In the genomic region with DNA sequence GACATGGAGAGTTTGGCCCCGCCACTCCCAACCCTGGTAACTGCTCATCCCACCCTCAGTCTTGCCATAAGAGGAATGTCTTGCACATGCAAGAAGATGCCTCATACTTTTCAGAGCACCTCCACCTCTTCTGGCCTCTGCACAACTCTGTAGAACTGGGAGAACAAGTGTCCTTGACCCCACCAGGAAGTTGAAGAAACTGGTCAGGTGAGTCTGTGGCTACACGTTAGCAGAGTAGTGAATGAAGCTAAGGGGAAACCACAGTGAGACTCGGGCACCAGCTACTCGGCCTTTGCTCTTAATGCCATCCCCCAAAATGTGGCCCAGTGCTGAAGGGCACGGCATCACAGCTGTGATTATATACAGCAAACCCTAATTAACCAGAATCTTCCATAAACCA, we compare ENCODE assay signal across 17 cellular contexts.
DNase-seq lines count a peak whose midpoint lies in the region; ATAC-seq, FAIRE-seq and TF ChIP-seq lines count a peak whose summit lies in the region.
"Had no signal": no experiment of that assay in that cellular context is flagged by ENCODE, and none has a peak within 500 bp of the region (broad histone marks: within the 10 kb centered on the region; RNA-seq: fewer than 3 reads in every experiment).

No MANE protein-coding gene starts in this region.

- CTCF ChIA-PET in GM12878 (lab: Yijun Ruan, JAX): interaction anchor here (0.7 kb wide), 1 partner anchor 26 kb away, joined by 3 read pairs; no protein-coding TSS in a partner anchor

- DNase-seq in GM12878 (ENCODE audit: low read depth, low spot score) (no peak), mucosa of gallbladder (ENCODE audit: low spot score) (peak; percentile 31), NCI-H1417 (lab: John Stamatoyannopoulos, UW) (no peak), C1 segment of cervical spinal cord (lab: John Stamatoyannopoulos, UW) (no peak)
- DNase-seq: activated T-cell treated with anti-CD3 and anti-CD28 coated beads, Interleukin-2, amount 50 U/mL, for 24 hours; KBM-7; mesenchymal stem cell; NCI-H1105; NCI-H748 treated with DMSO at 0.1 percent for 48 hours; stimulated activated naive CD8-positive, alpha-beta T cell treated with anti-CD3 and anti-CD28 coated beads, Interleukin-15, Interleukin-2, amounts not matched to agents 100 U/mL and 50 U/mL, for 24 hours had no signal

- H4K20me1 ChIP-seq in GM12878 (ENCODE audit: control insufficient read depth, insufficient read depth): no peaks in the 10 kb centered on the region

- no peak overlapping the region for H3K4me2 ChIP-seq in GM12878 (ENCODE audit: control insufficient read depth, insufficient read depth)
- H3K4me2 ChIP-seq: GM23338 had no signal

- no TSS peak for BruUV-seq in GM12878 (replicated peaks; lab: Mats Ljungman, UMichigan)

- H3K27ac ChIP-seq in 22Rv1 (peak overlapping the region; percentile 41), GM12878 (ENCODE audit: control insufficient read depth, insufficient read depth) (no peak overlapping the region)
- H3K27ac ChIP-seq: HL-60 had no signal

- no peak for TF ChIP-seq EP300 in GM12878 (IDR thresholded peaks at IDR 0.05; ENCODE audit: borderline replicate concordance in 1 of 2, control insufficient read depth in 1 of 2, low read depth in 2 of 2, low read length in 2 of 2)

- RAD21 ChIA-PET in GM12878 (lab: Charles Lee; ENCODE audit: unreplicated experiment): no interaction called here

- peaks cover 1% of the 10 kb centered on the region for H3K79me2 ChIP-seq in GM12878 (ENCODE audit: control insufficient read depth, insufficient read depth, low read length)

- peaks cover 5% of the 10 kb centered on the region for H3K4me1 ChIP-seq in GM12878 (ENCODE audit: control insufficient read depth, insufficient read depth, low read length)

- SMC1A ChIA-PET in GM12878 (lab: Charles Lee; ENCODE audit: uncharacterized antibody, unreplicated experiment): interaction anchor here (0.6 to 1.9 kb wide), 4 partner anchors 9 to 827 kb away, joined by 3 to 5 read pairs (median 3); no protein-coding TSS in a partner anchor

- no peaks in the 10 kb centered on the region for H3K9me3 ChIP-seq in GM12878 (replicated peaks; ENCODE audit: control insufficient read depth, insufficient read depth, low read length)

- TF ChIP-seq CTCF in 22Rv1 (IDR thresholded peaks at IDR 0.05) (no peak), GM12878 (IDR thresholded peaks at IDR 0.05 in 2 of 3, conservative IDR thresholded peaks at IDR 0.05 in 1 of 3; ENCODE audit: control insufficient read depth in 2 of 3, extremely low read depth in 1 of 3, insufficient read depth in 1 of 3, low read depth in 3 of 3, low read length in 3 of 3) (no peak)

- FAIRE-seq in GM12878 (lab: Jason Lieb, UNC): no peak
- FAIRE-seq: TTC549 had no signal

- no peak overlapping the region for H3K9ac ChIP-seq in GM12878 (ENCODE audit: control insufficient read depth, insufficient read depth, low read length)

- H3K27me3 ChIP-seq in GM12878 (replicated peaks in 1 of 2; ENCODE audit: control insufficient read depth in 2 of 2, insufficient read depth in 2 of 2, low read length in 1 of 2): no peaks in the 10 kb centered on the region

- no peak for TF ChIP-seq POLR2A in GM12878 (IDR thresholded peaks at IDR 0.05; ENCODE audit: low read depth, low read length)

- POLR2A ChIA-PET in GM12878 (lab: Charles Lee): interaction anchor here (0.7 kb wide), 1 partner anchor 1133 kb away, joined by 3 read pairs; no protein-coding TSS in a partner anchor

- in situ Hi-C loops in GM12878 (cut with MboI): no loop called here

- peaks cover 2 to 9% of the 10 kb centered on the region in 2 experiments; a peak in 2 of 4 replicates for H3K36me3 ChIP-seq in GM12878 (ENCODE audit: control insufficient read depth in 2 of 2, insufficient read depth in 2 of 2, low read length in 1 of 2)

- WGBS in GM12878 (ENCODE audit: insufficient coverage, insufficient replicate concordance, low lambda C conversion rate, missing lambda C conversion rate): 33% methylated on average over 5 of the region's 5 CpGs

- H2AFZ ChIP-seq in GM12878 (ENCODE audit: control insufficient read depth, low read depth, low read length): no peak overlapping the region
- H2AFZ ChIP-seq: GM23338 had no signal

- intact Hi-C loops in GM12878 (cut with micrococcal nuclease; ENCODE audit: unreplicated experiment): no loop called here

- ATAC-seq in GM18861 (IDR thresholded peaks at IDR 0.05; ENCODE audit: unreplicated experiment) (peak; percentile 54), GM12878 (peak; percentile 37; the same call in 2 of the 3 replicates), HG03439 (IDR thresholded peaks at IDR 0.05; ENCODE audit: unreplicated experiment) (no peak), HG03159 (IDR thresholded peaks at IDR 0.05; ENCODE audit: unreplicated experiment) (no peak)
- ATAC-seq: GM23338; stimulated activated naive CD8-positive, alpha-beta T cell treated with anti-CD3 and anti-CD28 coated beads, Interleukin-15, Interleukin-2, amounts not matched to agents 100 U/mL and 50 U/mL, for 24 hours had no signal

- TF ChIP-seq RAD21 in GM12878 (IDR thresholded peaks at IDR 0.05; ENCODE audit: insufficient read depth, low read depth, low read length): no peak

- H3K4me3 ChIP-seq in GM12878: no peak overlapping the region
- H3K4me3 ChIP-seq: GM23338 had no signal

TF ChIP-seq in GM12878, 131 proteins besides CTCF, POLR2A, EP300 and RAD21 (continues in another document):
- no peak for TF ChIP-seq KDM1A (IDR thresholded peaks at IDR 0.05; ENCODE audit: borderline replicate concordance)
- TF ChIP-seq, protein P1, sequence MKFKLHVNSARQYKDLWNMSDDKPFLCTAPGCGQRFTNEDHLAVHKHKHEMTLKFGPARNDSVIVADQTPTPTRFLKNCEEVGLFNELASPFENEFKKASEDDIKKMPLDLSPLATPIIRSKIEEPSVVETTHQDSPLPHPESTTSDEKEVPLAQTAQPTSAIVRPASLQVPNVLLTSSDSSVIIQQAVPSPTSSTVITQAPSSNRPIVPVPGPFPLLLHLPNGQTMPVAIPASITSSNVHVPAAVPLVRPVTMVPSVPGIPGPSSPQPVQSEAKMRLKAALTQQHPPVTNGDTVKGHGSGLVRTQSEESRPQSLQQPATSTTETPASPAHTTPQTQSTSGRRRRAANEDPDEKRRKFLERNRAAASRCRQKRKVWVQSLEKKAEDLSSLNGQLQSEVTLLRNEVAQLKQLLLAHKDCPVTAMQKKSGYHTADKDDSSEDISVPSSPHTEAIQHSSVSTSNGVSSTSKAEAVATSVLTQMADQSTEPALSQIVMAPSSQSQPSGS (IDR thresholded peaks at IDR 0.05; ENCODE audit: low read length): no peak
- TF ChIP-seq FOXM1 (IDR thresholded peaks at IDR 0.05; ENCODE audit: low read depth, low read length): no peak
- TF ChIP-seq, protein P2, sequence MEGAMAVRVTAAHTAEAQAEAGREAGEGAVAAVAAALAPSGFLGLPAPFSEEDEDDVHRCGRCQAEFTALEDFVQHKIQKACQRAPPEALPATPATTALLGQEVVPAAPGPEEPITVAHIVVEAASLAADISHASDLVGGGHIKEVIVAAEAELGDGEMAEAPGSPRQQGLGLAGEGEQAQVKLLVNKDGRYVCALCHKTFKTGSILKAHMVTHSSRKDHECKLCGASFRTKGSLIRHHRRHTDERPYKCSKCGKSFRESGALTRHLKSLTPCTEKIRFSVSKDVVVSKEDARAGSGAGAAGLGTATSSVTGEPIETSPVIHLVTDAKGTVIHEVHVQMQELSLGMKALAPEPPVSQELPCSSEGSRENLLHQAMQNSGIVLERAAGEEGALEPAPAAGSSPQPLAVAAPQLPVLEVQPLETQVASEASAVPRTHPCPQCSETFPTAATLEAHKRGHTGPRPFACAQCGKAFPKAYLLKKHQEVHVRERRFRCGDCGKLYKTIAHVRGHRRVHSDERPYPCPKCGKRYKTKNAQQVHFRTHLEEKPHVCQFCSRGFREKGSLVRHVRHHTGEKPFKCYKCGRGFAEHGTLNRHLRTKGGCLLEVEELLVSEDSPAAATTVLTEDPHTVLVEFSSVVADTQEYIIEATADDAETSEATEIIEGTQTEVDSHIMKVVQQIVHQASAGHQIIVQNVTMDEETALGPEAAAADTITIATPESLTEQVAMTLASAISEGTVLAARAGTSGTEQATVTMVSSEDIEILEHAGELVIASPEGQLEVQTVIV (IDR thresholded peaks at IDR 0.05; ENCODE audit: borderline replicate concordance, partially characterized antibody): no peak
- TF ChIP-seq BHLHE40 (IDR thresholded peaks at IDR 0.05; ENCODE audit: borderline replicate concordance in 1 of 2, low read depth in 2 of 2, low read length in 1 of 2): peak in 1 of 2 experiments; percentile 38; a peak in 1 of 4 replicates
- no peak for TF ChIP-seq MYC (IDR thresholded peaks at IDR 0.05; ENCODE audit: insufficient read depth, insufficient read length, insufficient replicate concordance, low read length, severe bottlenecking)
- no peak for TF ChIP-seq NFYA (IDR thresholded peaks at IDR 0.05; ENCODE audit: borderline replicate concordance, low read depth, low read length)
- TF ChIP-seq, protein P3, sequence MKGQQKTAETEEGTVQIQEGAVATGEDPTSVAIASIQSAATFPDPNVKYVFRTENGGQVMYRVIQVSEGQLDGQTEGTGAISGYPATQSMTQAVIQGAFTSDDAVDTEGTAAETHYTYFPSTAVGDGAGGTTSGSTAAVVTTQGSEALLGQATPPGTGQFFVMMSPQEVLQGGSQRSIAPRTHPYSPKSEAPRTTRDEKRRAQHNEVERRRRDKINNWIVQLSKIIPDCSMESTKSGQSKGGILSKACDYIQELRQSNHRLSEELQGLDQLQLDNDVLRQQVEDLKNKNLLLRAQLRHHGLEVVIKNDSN (IDR thresholded peaks at IDR 0.05; ENCODE audit: borderline replicate concordance, extremely low read length, insufficient read depth, low read depth, low read length): no peak
- no peak for TF ChIP-seq RBBP5 (conservative IDR thresholded peaks at IDR 0.05)
- TF ChIP-seq, protein P4, sequence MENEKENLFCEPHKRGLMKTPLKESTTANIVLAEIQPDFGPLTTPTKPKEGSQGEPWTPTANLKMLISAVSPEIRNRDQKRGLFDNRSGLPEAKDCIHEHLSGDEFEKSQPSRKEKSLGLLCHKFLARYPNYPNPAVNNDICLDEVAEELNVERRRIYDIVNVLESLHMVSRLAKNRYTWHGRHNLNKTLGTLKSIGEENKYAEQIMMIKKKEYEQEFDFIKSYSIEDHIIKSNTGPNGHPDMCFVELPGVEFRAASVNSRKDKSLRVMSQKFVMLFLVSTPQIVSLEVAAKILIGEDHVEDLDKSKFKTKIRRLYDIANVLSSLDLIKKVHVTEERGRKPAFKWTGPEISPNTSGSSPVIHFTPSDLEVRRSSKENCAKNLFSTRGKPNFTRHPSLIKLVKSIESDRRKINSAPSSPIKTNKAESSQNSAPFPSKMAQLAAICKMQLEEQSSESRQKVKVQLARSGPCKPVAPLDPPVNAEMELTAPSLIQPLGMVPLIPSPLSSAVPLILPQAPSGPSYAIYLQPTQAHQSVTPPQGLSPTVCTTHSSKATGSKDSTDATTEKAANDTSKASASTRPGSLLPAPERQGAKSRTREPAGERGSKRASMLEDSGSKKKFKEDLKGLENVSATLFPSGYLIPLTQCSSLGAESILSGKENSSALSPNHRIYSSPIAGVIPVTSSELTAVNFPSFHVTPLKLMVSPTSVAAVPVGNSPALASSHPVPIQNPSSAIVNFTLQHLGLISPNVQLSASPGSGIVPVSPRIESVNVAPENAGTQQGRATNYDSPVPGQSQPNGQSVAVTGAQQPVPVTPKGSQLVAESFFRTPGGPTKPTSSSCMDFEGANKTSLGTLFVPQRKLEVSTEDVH (IDR thresholded peaks at IDR 0.05; ENCODE audit: low read depth, partially characterized antibody): no peak

Comparison
In these comparisons a context has a peak if more than half of its experiments do, and no peak if none do; other contexts are left out.
1. ATAC-seq: peak in GM18861 (single experiment) and GM12878 (single experiment); none in HG03439 (single experiment) and HG03159 (single experiment).